8 cellular contexts compared by ENCODE assay signal in genomic region chr15:65101418-65101890, GRCh38. TPM values are rescaled to one million over a fixed set of nuclear protein-coding genes. Genes with fewer than 3 reads are reported as not detected.
A peak's percentile ranks its signal among the peaks of the same experiment; 100 is the strongest.
DNase-seq lines count a peak whose midpoint lies in the region; ATAC-seq, FAIRE-seq and TF ChIP-seq lines count a peak whose summit lies in the region.

No MANE protein-coding gene starts in this region.

- H3K36me3 ChIP-seq in HCT116 (ENCODE audit: control insufficient read depth in 1 of 2, insufficient read depth in 2 of 2, low read length in 2 of 2): peaks cover 6 to 9% of the 10 kb centered on the region in 2 experiments
- H3K36me3 ChIP-seq in kidney (ENCODE audit: control insufficient read depth in 1 of 2, insufficient read depth in 2 of 2, low read length in 2 of 2): peaks cover 16 to 21% of the 10 kb centered on the region in 2 donors

- no peaks in the 10 kb centered on the region for H3K27me3 Mint-ChIP-seq in chondrocyte (ENCODE audit: low read depth)

- H4K20me1 ChIP-seq in HCT116 (ENCODE audit: insufficient read depth): no peaks in the 10 kb centered on the region

- ATAC-seq in HCT116 (peak; percentile 87), GM18858 (IDR thresholded peaks at IDR 0.05; ENCODE audit: unreplicated experiment) (no peak), GM21390 (IDR thresholded peaks at IDR 0.05; ENCODE audit: unreplicated experiment) (no peak)

- H3K9me3 ChIP-seq in HCT116 (ENCODE audit: control insufficient read depth in 1 of 2, insufficient read depth in 1 of 2, low read depth in 1 of 2, low read length in 2 of 2) (no peaks in the 10 kb centered on the region), kidney (ENCODE audit: control insufficient read depth in 1 of 2, low read length in 2 of 2) (no peaks in the 10 kb centered on the region)

- no peaks in the 10 kb centered on the region for H3K9me2 ChIP-seq in HCT116 (ENCODE audit: insufficient read depth)

- RAD21 ChIA-PET in HCT116 (lab: Charles Lee; ENCODE audit: low non-redundant PET in 1 of 2, low total read pairs in 2 of 2, uncharacterized antibody in 2 of 2, unreplicated experiment in 2 of 2): interaction anchor here (0.5 to 1.1 kb wide), 2 partner anchors 41 to 67 kb away, joined by 3 to 4 read pairs; no protein-coding TSS in a partner anchor

- no TSS peak for BruUV-seq in HCT116 (replicated peaks; lab: Mats Ljungman, UMichigan)

- H3K27me3 ChIP-seq in HCT116 (ENCODE audit: insufficient read depth, low read length): no peaks in the 10 kb centered on the region

- peaks cover 10% of the 10 kb centered on the region for H3K4me1 Mint-ChIP-seq in chondrocyte (ENCODE audit: low read depth)

- POLR2A ChIA-PET in HCT116 (lab: Charles Lee): no interaction called here

- H3K36me3 Mint-ChIP-seq in chondrocyte (ENCODE audit: low read depth): peaks cover 26% of the 10 kb centered on the region

- H3K4me1 ChIP-seq in HCT116 (ENCODE audit: control insufficient read depth in 1 of 2, insufficient read depth in 2 of 2, low read length in 2 of 2): no peaks in the 10 kb centered on the region
- H3K4me1 ChIP-seq in kidney (ENCODE audit: control insufficient read depth in 1 of 2, insufficient read depth in 1 of 2, low read depth in 1 of 2, low read length in 2 of 2): peaks cover 0 to 4% of the 10 kb centered on the region in 2 donors

- no peak overlapping the region for H3K27ac Mint-ChIP-seq in chondrocyte (ENCODE audit: unreplicated experiment)

- DNase-seq in HCT116 (ENCODE audit: low read depth, low spot score) (peak; percentile 22), T-helper 2 cell (peak in 3 of 5 experiments; percentile 29 to 54 (median 33)), chondrocyte (ENCODE audit: low spot score) (no peak), kidney (no peak)
- DNase-seq in stimulated activated CD4-positive, alpha-beta T cell treated with anti-CD3 and anti-CD28 coated beads, Interleukin-4, amount 100 ng/mL, for 1 hour: peak; percentile 50

- no peaks in the 10 kb centered on the region for H3K9me3 Mint-ChIP-seq in chondrocyte (ENCODE audit: low read depth)

- intact Hi-C loops in HCT116 (cut with micrococcal nuclease) (loop anchor here (1.0 kb wide), 2 partner anchors 47 to 68 kb away; no protein-coding TSS in a partner anchor), kidney (cut with DNase I) (no loop called here)

- no peak for FAIRE-seq in kidney (lab: Jason Lieb, UNC)

- H3K27ac ChIP-seq in C4-2B: no peak overlapping the region
- no peak overlapping the region for H3K27ac ChIP-seq in HCT116 (ENCODE audit: low read depth, low read length)
- no peak overlapping the region for H3K27ac ChIP-seq in kidney (ENCODE audit: low read depth in 2 of 2, low read length in 2 of 2)

- peak; percentile 76 for TF ChIP-seq RAD21 in HCT116 (IDR thresholded peaks at IDR 0.05; ENCODE audit: low read depth)

- H3K79me2 ChIP-seq in HCT116 (ENCODE audit: insufficient read depth, low read length): no peaks in the 10 kb centered on the region

- no peak overlapping the region for H3K4me3 ChIP-seq in HCT116 (replicated peaks in 1 of 2; ENCODE audit: low read depth in 1 of 2, low read length in 2 of 2)
- H3K4me3 ChIP-seq in kidney (ENCODE audit: low read length in 2 of 2): no peak overlapping the region

- H2AFZ ChIP-seq in HCT116 (ENCODE audit: low read depth, low read length, poor library complexity, severe bottlenecking): no peak overlapping the region

- TF ChIP-seq CTCF in C4-2B (conservative IDR thresholded peaks at IDR 0.05) (peak; percentile 78), HCT116 (IDR thresholded peaks at IDR 0.05 in 2 of 3, conservative IDR thresholded peaks at IDR 0.05 in 1 of 3; ENCODE audit: borderline replicate concordance in 1 of 3, insufficient read depth in 1 of 3, low read depth in 2 of 3, low read length in 2 of 3) (peak; percentile 69 to 92 (median 84)), chondrocyte (IDR thresholded peaks at IDR 0.05) (peak; percentile 82), kidney (IDR thresholded peaks at IDR 0.05; ENCODE audit: borderline replicate concordance, extremely low read depth, insufficient read depth) (peak; percentile 61)

- no peak overlapping the region for H3K4me3 Mint-ChIP-seq in chondrocyte (ENCODE audit: unreplicated experiment)

- CTCF ChIA-PET in HCT116 (lab: Charles Lee): interaction anchor here (0.5 to 3.7 kb wide), 14 partner anchors 8 to 196 kb away, joined by 3 to 52 read pairs (median 4); partner anchors contain the start of gene UBAP1L

- no peak overlapping the region for H3K4me2 ChIP-seq in HCT116 (ENCODE audit: low read length)

- H3K9ac ChIP-seq in HCT116 (ENCODE audit: low read length): no peak overlapping the region
- no peak overlapping the region for H3K9ac ChIP-seq in kidney (ENCODE audit: low read length in 2 of 2)

- TF ChIP-seq POLR2A in HCT116 (IDR thresholded peaks at IDR 0.05; ENCODE audit: borderline replicate concordance, extremely low read depth, insufficient read depth, insufficient read length): no peak

TF ChIP-seq in HCT116, 20 proteins besides CTCF, POLR2A, EP300 and RAD21 (continues in another document):
- no peak for TF ChIP-seq SP1 (IDR thresholded peaks at IDR 0.05; ENCODE audit: low read depth)
- no peak for TF ChIP-seq TCF7L2 (IDR thresholded peaks at IDR 0.05; ENCODE audit: borderline replicate concordance, extremely low read depth, insufficient read depth, insufficient read length)
- no peak for TF ChIP-seq ZBTB33 (IDR thresholded peaks at IDR 0.05; ENCODE audit: extremely low read depth, insufficient replicate concordance, low read length)
- TF ChIP-seq ZNF274 (IDR thresholded peaks at IDR 0.05; ENCODE audit: low read depth, low read length): no peak
- TF ChIP-seq EZH2 (IDR thresholded peaks at IDR 0.05): no peak
- TF ChIP-seq SRF (IDR thresholded peaks at IDR 0.05; ENCODE audit: low read depth): no peak
- no peak for TF ChIP-seq CBX3 (IDR thresholded peaks at IDR 0.05; ENCODE audit: low read depth)
- no peak for TF ChIP-seq EZH2phosphoT487 (IDR thresholded peaks at IDR 0.05; ENCODE audit: borderline replicate concordance)
- no peak for TF ChIP-seq SIN3A (IDR thresholded peaks at IDR 0.05; ENCODE audit: low read depth)
- no peak for TF ChIP-seq ELF1 (IDR thresholded peaks at IDR 0.05; ENCODE audit: borderline replicate concordance, low read depth)
- no peak for TF ChIP-seq ATF3 (IDR thresholded peaks at IDR 0.05)
- no peak for TF ChIP-seq CEBPB (IDR thresholded peaks at IDR 0.05; ENCODE audit: low read depth)
- no peak for TF ChIP-seq JUND (IDR thresholded peaks at IDR 0.05)

RNA-seq across cellular contexts. Expression of gene UBAP1L, which starts 13.5 kb away (rescaled TPM):
- total RNA-seq in HCT116 (2021; ENCODE audit: unreplicated experiment) (4.0 TPM), chondrocyte (2.3 to 4.8 TPM (median 2.5 TPM) in 3 replicates), kidney (5.4 TPM)
- 1.4 and 1.7 TPM in 2 replicates for polyA plus RNA-seq in HCT116 (2012)
- 2.1 TPM for polyA plus RNA-seq in kidney (ENCODE audit: insufficient read depth, low read depth, low replicate concordance)

RNA-seq across cellular contexts. Expression of gene KBTBD13, which starts 24.9 kb away (rescaled TPM):
- not detected for total RNA-seq in HCT116 (2021; ENCODE audit: unreplicated experiment)
- polyA plus RNA-seq in HCT116 (2012): not detected in 2 replicates
- not detected in 3 replicates for total RNA-seq in chondrocyte
- total RNA-seq in kidney: 0.06 TPM
- polyA plus RNA-seq in kidney (ENCODE audit: insufficient read depth, low read depth, low replicate concordance): not detected

RNA-seq across cellular contexts. Expression of gene PDCD7, which starts 32.2 kb away (rescaled TPM):
- 31.6 TPM for total RNA-seq in HCT116 (2021; ENCODE audit: unreplicated experiment)
- polyA plus RNA-seq in HCT116 (2012): 12.1 and 15.5 TPM in 2 replicates
- total RNA-seq in chondrocyte: 14.7 to 24.5 TPM (median 15.1 TPM) in 3 replicates
- 21.5 TPM for total RNA-seq in kidney
- polyA plus RNA-seq in kidney (ENCODE audit: insufficient read depth, low read depth, low replicate concordance): 10.4 TPM

RNA-seq across cellular contexts. Expression of gene RASL12, which starts 33.7 kb away (rescaled TPM):
- total RNA-seq in HCT116 (2021; ENCODE audit: unreplicated experiment) (0.25 TPM), chondrocyte (1.7 to 13.1 TPM (median 12.7 TPM) in 3 replicates), kidney (7.6 TPM)
- polyA plus RNA-seq in HCT116 (2012): not detected in 2 replicates
- polyA plus RNA-seq in kidney (ENCODE audit: insufficient read depth, low read depth, low replicate concordance): 6.7 TPM

RNA-seq across cellular contexts. Expression of gene SLC51B, which starts 56.3 kb away (rescaled TPM):
- total RNA-seq in HCT116 (2021; ENCODE audit: unreplicated experiment) (not detected), chondrocyte (not detected in 3 replicates), kidney (2.9 TPM)
- polyA plus RNA-seq in HCT116 (2012): not detected in 2 replicates
- 40.9 TPM for polyA plus RNA-seq in kidney (ENCODE audit: insufficient read depth, low read depth, low replicate concordance)

Comparison
In these comparisons a context has a peak if more than half of its experiments do, and no peak if none do; other contexts are left out.
1. DNase-seq: peak in HCT116 (single experiment), T-helper 2 cell (3 of 5) and stimulated activated CD4-positive, alpha-beta T cell treated with anti-CD3 and anti-CD28 coated beads, Interleukin-4, amount 100 ng/mL, for 1 hour (single experiment); none in chondrocyte (single experiment) and kidney (single experiment).
2. Peak in every context shown above with its lines, with median percentiles within 50 percentile points of each other: CTCF ChIP-seq.